Comparison of ENCODE assay signal across 8 cellular contexts in genomic region chr17:2336215-2337151, GRCh38. TPM values are rescaled to one million over a fixed set of nuclear protein-coding genes. Genes with fewer than 3 reads are reported as not detected.
DNase-seq lines count a peak whose midpoint lies in the region; ATAC-seq, FAIRE-seq and TF ChIP-seq lines count a peak whose summit lies in the region.

TSR1 (minus strand) TSS chr17:2336457; CDS start chr17:2336427, 30 bp downstream.

- H2BK20ac ChIP-seq in H1 (ENCODE audit: low read length): no peak within 1 kb of the TSS

- H3K79me1 ChIP-seq in H1 (ENCODE audit: low read depth, low read length) (peaks cover 5% of the 10 kb centered on the region), mesendoderm (ENCODE audit: low read length) (peaks cover 13% of the 10 kb centered on the region)

- peak in 1 of 2 experiments; percentile 31; a peak in 1 of 3 replicates for TF ChIP-seq EP300 in H1 (IDR thresholded peaks at IDR 0.05; ENCODE audit: borderline replicate concordance in 1 of 2, low read depth in 2 of 2, low read length in 2 of 2)

- peaks cover 22% of the 10 kb centered on the region for H3K36me3 ChIP-seq in CD8-positive, alpha-beta T cell (ENCODE audit: insufficient read depth, low read length)
- H3K36me3 ChIP-seq in H1 (ENCODE audit: control insufficient read depth in 2 of 4, insufficient read depth in 4 of 4, low read length in 3 of 4) (peaks cover 31 to 41% (median 36%) of the 10 kb centered on the region in 4 experiments), mesendoderm (ENCODE audit: control insufficient read depth, insufficient read depth, low read length) (peaks cover 20% of the 10 kb centered on the region)

- H4K8ac ChIP-seq in H1 (ENCODE audit: extremely low read depth, insufficient read depth, low read length) (peak within 1 kb of the TSS; percentile 93), mesendoderm (ENCODE audit: low read depth, low read length) (no peak within 1 kb of the TSS)

- H2BK15ac ChIP-seq in H1 (ENCODE audit: low read length): 0 out of 2 replicates have a peak within 1 kb of the TSS, but pooled peaks have one; percentile 55
- H2BK15ac ChIP-seq in mesendoderm (replicated peaks; ENCODE audit: low read depth): no peak within 1 kb of the TSS

- H2AFZ ChIP-seq in H1 (ENCODE audit: low read length): peak within 1 kb of the TSS; percentile 27; the same call in 1 of the 2 replicates

- 3% methylated on average over 77 of the region's 77 CpGs; no CpG with 5 or more reads in 1 of the 2 experiments for WGBS in H1 (ENCODE audit: extremely low coverage in 1 of 2, insufficient coverage in 1 of 2, insufficient read length in 1 of 2, insufficient replicate concordance in 2 of 2, low coverage in 1 of 2, low lambda C conversion rate in 2 of 2, missing lambda C conversion rate in 1 of 2), 2 experiments
- no CpG with 5 or more reads among the region's 77 CpGs for WGBS in mesendoderm (ENCODE audit: extremely low coverage, insufficient coverage, low lambda C conversion rate)

- H3K4ac ChIP-seq in H1 (replicated peaks; ENCODE audit: insufficient read length, low read depth, low read length) (peak within 1 kb of the TSS; percentile 65), mesendoderm (ENCODE audit: low read depth, low read length) (peak within 1 kb of the TSS; percentile 70)

- H2BK5ac ChIP-seq in H1 (ENCODE audit: low read depth, low read length) (peak within 1 kb of the TSS; percentile 84), mesendoderm (ENCODE audit: low read length) (no peak within 1 kb of the TSS)

- no peaks in the 10 kb centered on the region for H3K27me3 ChIP-seq in CD8-positive, alpha-beta T cell (ENCODE audit: insufficient read depth, low read length)
- H3K27me3 ChIP-seq in HL-60 (ENCODE audit: insufficient read depth, poor library complexity, severe bottlenecking) (no peaks in the 10 kb centered on the region), H1 (replicated peaks in 1 of 4; ENCODE audit: control insufficient read depth in 3 of 4, extremely low read depth in 1 of 4, insufficient read depth in 3 of 4, low read length in 3 of 4) (no peaks in the 10 kb centered on the region), mesendoderm (ENCODE audit: insufficient read depth, low read length, poor library complexity) (no peaks in the 10 kb centered on the region)

- peaks cover 31% of the 10 kb centered on the region for H3K4me1 Mint-ChIP-seq in CD8-positive, alpha-beta T cell (ENCODE audit: low read depth)

- peak within 1 kb of the TSS; percentile 82 for H4K5ac ChIP-seq in H1 (ENCODE audit: insufficient read length, low read depth, low read length)
- H4K5ac ChIP-seq in mesendoderm (ENCODE audit: low read length): no peak within 1 kb of the TSS

- H3K36me3 Mint-ChIP-seq in CD8-positive, alpha-beta T cell: peaks cover 21% of the 10 kb centered on the region

- H3K4me3 ChIP-seq in CD8-positive, alpha-beta T cell (ENCODE audit: low read depth, low read length): peak within 1 kb of the TSS; percentile 88
- peak within 1 kb of the TSS; percentile 56 for H3K4me3 ChIP-seq in HL-60 (replicated peaks; ENCODE audit: insufficient read depth, low read length)
- H3K4me3 ChIP-seq in H1 (ENCODE audit: extremely low read depth in 1 of 4, insufficient read depth in 2 of 4, low read depth in 3 of 4, low read length in 4 of 4): peak within 1 kb of the TSS; percentile 92 to 96 (median 94)
- peak within 1 kb of the TSS; percentile 91 for H3K4me3 ChIP-seq in mesendoderm (ENCODE audit: low read length)

- peak; percentile 24 for TF ChIP-seq CTCF in CD8-positive, alpha-beta T cell (IDR thresholded peaks at IDR 0.05)
- no peak for TF ChIP-seq CTCF in HL-60 (IDR thresholded peaks at IDR 0.05; ENCODE audit: insufficient read depth, low read length)
- peak in 1 of 3 experiments; percentile 12; a peak in 2 of 4 replicates for TF ChIP-seq CTCF in H1 (IDR thresholded peaks at IDR 0.05; ENCODE audit: control extremely low read depth in 1 of 3, insufficient read depth in 1 of 3, low read depth in 1 of 3, low read length in 3 of 3)

- peak within 1 kb of the TSS; percentile 98 for H3K4me3 Mint-ChIP-seq in CD8-positive, alpha-beta T cell

- peaks cover 20% of the 10 kb centered on the region for H3K23me2 ChIP-seq in H1 (ENCODE audit: low read depth, low read length)

- H3K14ac ChIP-seq in H1 (ENCODE audit: insufficient read length): no peak within 1 kb of the TSS

- H3K9ac ChIP-seq in H1 (replicated peaks in 1 of 4; ENCODE audit: extremely low read depth in 1 of 4, low read depth in 3 of 4, low read length in 3 of 4): peak within 1 kb of the TSS; percentile 77 to 98 (median 88)
- peak within 1 kb of the TSS; percentile 96 for H3K9ac ChIP-seq in mesendoderm (ENCODE audit: low read length)

- POLR2A ChIA-PET in CD8-positive, alpha-beta T cell (lab: Charles Lee): interaction anchor here (0.6 to 2.0 kb wide), 14 partner anchors 10 to 1807 kb away, joined by 3 to 11 read pairs (median 4); partner anchors contain the start of genes CYB5D2, SMG6, SRR and ZZEF1
- POLR2A ChIA-PET in H1 (lab: Charles Lee; ENCODE audit: partially characterized antibody): interaction anchor here (0.6 to 11.4 kb wide), 28 partner anchors 8 to 374 kb away, joined by 3 to 230 read pairs (median 5); partner anchors contain the start of genes SMG6 and SRR

- H3K18ac ChIP-seq in H1 (ENCODE audit: extremely low read depth, low read length) (peak within 1 kb of the TSS; percentile 95), mesendoderm (ENCODE audit: low read length) (no peak within 1 kb of the TSS)

- no peak for FAIRE-seq in H1 (lab: Jason Lieb, UNC)

- H2BK12ac ChIP-seq in H1 (ENCODE audit: low read depth, low read length): 0 out of 2 replicates have a peak within 1 kb of the TSS, but pooled peaks have one; percentile 69

- intact Hi-C loops in CD8-positive, alpha-beta T cell (cut with DNase I, micrococcal nuclease): loop anchor here (1.0 to 5.0 kb wide), 8 partner anchors 17 to 375 kb away; partner anchors contain the start of genes HIC1 (in 2 of the 2), MNT (in 2 of the 2), SMG6 (in 2 of the 2) and SRR (in 2 of the 2)

- CTCF ChIA-PET in CD8-positive, alpha-beta T cell (lab: Charles Lee): interaction anchor here (0.6 to 2.8 kb wide), 9 partner anchors 17 to 283 kb away, joined by 3 to 15 read pairs (median 4); no protein-coding TSS in a partner anchor
- CTCF ChIA-PET in H1 (lab: Charles Lee; ENCODE audit: partially characterized antibody): interaction anchor here (1.0 to 8.2 kb wide), 7 partner anchors 11 to 79 kb away, joined by 3 to 69 read pairs (median 6); no protein-coding TSS in a partner anchor

- H2BK120ac ChIP-seq in H1 (replicated peaks; ENCODE audit: low read depth, low read length): no peak within 1 kb of the TSS
- no peak within 1 kb of the TSS for H2BK120ac ChIP-seq in mesendoderm (ENCODE audit: low read depth, low read length)

- H4K91ac ChIP-seq in H1 (replicated peaks; ENCODE audit: insufficient read length, low read length): peak within 1 kb of the TSS; percentile 75

- peak within 1 kb of the TSS; percentile 48 for H3K56ac ChIP-seq in H1 (replicated peaks; ENCODE audit: insufficient read length, low read depth, low read length)
- peak within 1 kb of the TSS; percentile 86 for H3K56ac ChIP-seq in mesendoderm (ENCODE audit: low read length)

- peak; percentile 80 for ATAC-seq in CD8-positive, alpha-beta T cell
- ATAC-seq in GM19397 (IDR thresholded peaks at IDR 0.05; ENCODE audit: unreplicated experiment): peak; percentile 77

- H3K79me2 ChIP-seq in H1 (ENCODE audit: control insufficient read depth in 1 of 2, insufficient read depth in 2 of 2, low read length in 2 of 2) (peaks cover 0 to 50% of the 10 kb centered on the region in 2 experiments; a peak in 2 of 4 replicates), mesendoderm (ENCODE audit: control insufficient read depth, insufficient read depth, low read length) (peaks cover 27% of the 10 kb centered on the region)

- DNase-seq in CD8-positive, alpha-beta T cell: peak; percentile 68 to 92 (median 86)
- DNase-seq in HL-60 (ENCODE audit: low read depth in 1 of 2, low spot score in 1 of 2): peak; percentile 71 to 80
- peak; percentile 71 for DNase-seq in NK-92 treated with Interleukin-12 subunit alpha and Interleukin-12 subunit beta, amount 100 ng/mL, for 24 hours (lab: John Stamatoyannopoulos, UW)
- DNase-seq in activated CD8-positive, alpha-beta memory T cell treated with anti-CD3 and anti-CD28 coated beads for 48 hours (ENCODE audit: low read depth in 2 of 3, low spot score in 2 of 3): peak; percentile 69 to 78 (median 71)
- DNase-seq in H1 (ENCODE audit: low read depth in 1 of 2, low spot score in 2 of 2): peak; percentile 67 to 91
- peak; percentile 96 for DNase-seq in mesendoderm
- DNase-seq in stimulated activated CD8-positive, alpha-beta memory T cell treated with anti-CD3 and anti-CD28 coated beads, Interleukin-15, amount 100 ng/mL, for 1 hour (ENCODE audit: low read depth): peak; percentile 72

- peak within 1 kb of the TSS; percentile 95 for H3K27ac Mint-ChIP-seq in CD8-positive, alpha-beta T cell

- peak; percentile 73 to 89; a peak in 2 of 3 replicates for TF ChIP-seq POLR2A in H1 (IDR thresholded peaks at IDR 0.05; ENCODE audit: control extremely low read depth in 1 of 2, low read depth in 2 of 2, low read length in 2 of 2)

- TF ChIP-seq RAD21 in H1 (IDR thresholded peaks at IDR 0.05 in 1 of 2, conservative IDR thresholded peaks at IDR 0.05 in 1 of 2; ENCODE audit: low read depth in 2 of 2, low read length in 2 of 2): no peak; a peak in 1 of 4 replicates

- peaks cover 0 to 4% of the 10 kb centered on the region in 2 experiments for H4K20me1 ChIP-seq in H1 (replicated peaks in 1 of 2; ENCODE audit: control insufficient read depth in 1 of 2, insufficient read depth in 2 of 2, low read length in 2 of 2)

- H2AK5ac ChIP-seq in H1 (ENCODE audit: low read depth, low read length) (no peak within 1 kb of the TSS), mesendoderm (ENCODE audit: low read length) (peak within 1 kb of the TSS; percentile 60)

- peaks cover 16% of the 10 kb centered on the region for H3K4me1 ChIP-seq in CD8-positive, alpha-beta T cell (ENCODE audit: insufficient read depth, low read length)
- H3K4me1 ChIP-seq in H1 (replicated peaks in 1 of 4; ENCODE audit: control insufficient read depth in 3 of 4, insufficient read depth in 4 of 4, low read length in 3 of 4): peaks cover 3 to 30% (median 13%) of the 10 kb centered on the region in 4 experiments; a peak in 6 of 7 replicates
- no peaks in the 10 kb centered on the region for H3K4me1 ChIP-seq in mesendoderm (ENCODE audit: control insufficient read depth, low read depth, low read length)

- peak within 1 kb of the TSS; percentile 85 to 99 for H3K4me2 ChIP-seq in H1 (ENCODE audit: insufficient read depth in 1 of 2, low read depth in 2 of 2, low read length in 2 of 2)
- peak within 1 kb of the TSS; percentile 84 for H3K4me2 ChIP-seq in mesendoderm (ENCODE audit: low read length)

- no peaks in the 10 kb centered on the region for H3K9me3 ChIP-seq in CD8-positive, alpha-beta T cell (ENCODE audit: low read length)
- H3K9me3 ChIP-seq in H1 (ENCODE audit: insufficient read depth in 2 of 2, low read depth in 1 of 2, low read length in 1 of 2): no peaks in the 10 kb centered on the region

- no peaks in the 10 kb centered on the region for H3K27me3 Mint-ChIP-seq in CD8-positive, alpha-beta T cell (ENCODE audit: low read depth)

- no peaks in the 10 kb centered on the region for H3K9me3 Mint-ChIP-seq in CD8-positive, alpha-beta T cell

- peak within 1 kb of the TSS; percentile 71 for H3K23ac ChIP-seq in H1 (ENCODE audit: insufficient read length)
- H3K23ac ChIP-seq in mesendoderm (ENCODE audit: low read length): peak within 1 kb of the TSS; percentile 87

- peak within 1 kb of the TSS; percentile 78 for H3K27ac ChIP-seq in CD8-positive, alpha-beta T cell (ENCODE audit: low read depth, low read length)
- peak within 1 kb of the TSS; percentile 85 for H3K27ac ChIP-seq in HL-60 (replicated peaks)
- H3K27ac ChIP-seq in H1 (ENCODE audit: low read depth, low read length): peak within 1 kb of the TSS; percentile 72
- peak within 1 kb of the TSS; percentile 0 for H3K27ac ChIP-seq in mesendoderm (ENCODE audit: low read depth, low read length)

RNA-seq across cellular contexts. Expression of gene TSR1, which starts in this region (rescaled TPM):
- 10 to 100 TPM; 36.5 to 39.6 TPM for total RNA-seq in CD8-positive, alpha-beta T cell
- total RNA-seq in H1 (2021; fragmentation: NEBNext Ultra II Directional; extraction: Animal tissue kit (Norgen Biotek cat#: 25700)): 69.7 and 77.0 TPM in 2 replicates
- polyA plus RNA-seq in H1 (2011; rRNA removed): 14.5 and 17.1 TPM in 2 replicates
- 15.8 TPM for polyA plus RNA-seq in H1 (2011; cell fraction: cytosol; rRNA removed)
- 40.3 TPM for polyA plus RNA-seq in H1 (2011; cell fraction: nucleus; rRNA removed)
- 60.2 to 78.2 TPM (median 70.7 TPM) in 4 replicates for polyA plus RNA-seq in H1 (2012, experiment 1 of 2)
- polyA plus RNA-seq in H1 (2012, experiment 2 of 2): 7.7 TPM
- polyA plus RNA-seq in H1 (2013, experiment 1 of 2): 30.5 TPM
- polyA plus RNA-seq in H1 (2013, experiment 2 of 2): 29.4 TPM
- 32.6 and 37.5 TPM in 2 replicates for polyA minus RNA-seq in H1 (2011; rRNA and poly(A)+ RNA removed)
- polyA minus RNA-seq in H1 (2011; cell fraction: cytosol; rRNA and poly(A)+ RNA removed): 52.0 TPM
- polyA minus RNA-seq in H1 (2011; cell fraction: nucleus; rRNA and poly(A)+ RNA removed): 82.5 TPM
- 57.2 TPM for polyA plus RNA-seq in mesendoderm (2013, experiment 1 of 2)
- polyA plus RNA-seq in mesendoderm (2013, experiment 2 of 2): 56.6 TPM

Comparison
In these comparisons a context has a peak if more than half of its experiments do, and no peak if none do; other contexts are left out.
1. Peak in every context shown above with its lines: DNase-seq, ATAC-seq, H3K4me3 ChIP-seq and H3K27ac ChIP-seq.
2. H3K27ac ChIP-seq: peak in every context shown above with its lines; median percentile 85 in HL-60; 78 in CD8-positive, alpha-beta T cell; 72 in H1; 0 in mesendoderm.